8 cellular contexts compared by ENCODE assay signal in the genomic region with DNA sequence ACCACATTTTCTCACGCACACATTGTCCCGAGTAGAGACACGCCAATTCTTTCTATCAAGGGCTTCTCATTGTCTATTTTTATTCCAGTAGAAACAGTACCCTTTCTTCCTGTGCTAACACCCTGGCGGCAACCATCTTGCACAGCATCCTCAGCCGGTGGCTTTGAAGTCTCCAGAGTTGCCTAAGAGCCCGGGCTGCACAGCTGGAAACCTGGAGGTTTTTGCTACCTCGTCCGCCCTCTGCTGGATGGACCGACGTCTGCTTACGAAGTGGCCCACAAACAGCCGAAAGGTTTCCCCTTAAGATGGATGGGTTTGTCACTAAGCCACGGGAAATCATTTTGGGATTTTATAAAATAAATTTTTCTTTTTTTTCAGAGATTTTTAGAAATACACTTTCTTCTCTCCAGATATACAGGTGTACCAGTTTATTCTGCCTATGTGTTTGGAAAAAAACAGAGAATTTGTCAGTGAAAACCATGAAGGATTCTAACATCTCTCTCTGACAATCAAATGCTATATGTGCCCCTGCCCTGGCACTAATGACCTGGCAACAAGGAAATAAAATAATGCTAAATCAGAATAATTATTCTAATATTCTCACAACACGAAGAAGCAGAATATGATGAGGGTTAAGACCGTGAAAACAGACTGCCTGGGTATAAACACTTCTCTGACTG.
DNase-seq lines count a peak whose midpoint lies in the region; ATAC-seq and TF ChIP-seq lines count a peak whose summit lies in the region.

No MANE protein-coding gene starts in this region.

- H3K9me3 Mint-ChIP-seq in natural killer cell treated with Interleukin-12 subunit alpha and Interleukin-12 subunit beta and Interleukin-15 and Interleukin-18, amount 100 ng/mL, for 72 hours = no peaks in the 10 kb centered on the region
- no peaks in the 10 kb centered on the region for H3K9me3 Mint-ChIP-seq in stimulated activated naive CD8-positive, alpha-beta T cell treated with anti-CD3 and anti-CD28 coated beads, Interleukin-15, amount 100 ng/mL, for 72 hours

- H3K36me3 Mint-ChIP-seq in natural killer cell treated with Interleukin-12 subunit alpha and Interleukin-12 subunit beta and Interleukin-15 and Interleukin-18, amount 100 ng/mL, for 72 hours = no peaks in the 10 kb centered on the region

- H3K4me1 Mint-ChIP-seq in natural killer cell treated with Interleukin-12 subunit alpha and Interleukin-12 subunit beta and Interleukin-15 and Interleukin-18, amount 100 ng/mL, for 72 hours (ENCODE audit: low read depth in 2 of 2) = no peaks in the 10 kb centered on the region
- H3K4me1 Mint-ChIP-seq in stimulated activated naive CD8-positive, alpha-beta T cell treated with anti-CD3 and anti-CD28 coated beads, Interleukin-15, amount 100 ng/mL, for 72 hours = peaks cover 5% of the 10 kb centered on the region

- no peak overlapping the region for H3K27ac Mint-ChIP-seq in natural killer cell treated with Interleukin-12 subunit alpha and Interleukin-12 subunit beta and Interleukin-15 and Interleukin-18, amount 100 ng/mL, for 72 hours
- no peak overlapping the region for H3K27ac Mint-ChIP-seq in stimulated activated naive CD8-positive, alpha-beta T cell treated with anti-CD3 and anti-CD28 coated beads, Interleukin-15, amount 100 ng/mL, for 72 hours

- no peaks in the 10 kb centered on the region for H3K9me3 ChIP-seq in esophagus squamous epithelium

- peak; percentile 93 for ATAC-seq in GM21390 (IDR thresholded peaks at IDR 0.05; ENCODE audit: unreplicated experiment)
- peak; percentile 76 to 77 for ATAC-seq in natural killer cell treated with Interleukin-12 subunit alpha and Interleukin-12 subunit beta and Interleukin-15 and Interleukin-18, amount 100 ng/mL, for 72 hours
- peak; percentile 97 for ATAC-seq in stimulated activated naive CD8-positive, alpha-beta T cell treated with anti-CD3 and anti-CD28 coated beads, Interleukin-15, amount 100 ng/mL, for 72 hours

- no peak overlapping the region for H3K4me3 Mint-ChIP-seq in natural killer cell treated with Interleukin-12 subunit alpha and Interleukin-12 subunit beta and Interleukin-15 and Interleukin-18, amount 100 ng/mL, for 72 hours
- no peak overlapping the region for H3K4me3 Mint-ChIP-seq in stimulated activated naive CD8-positive, alpha-beta T cell treated with anti-CD3 and anti-CD28 coated beads, Interleukin-15, amount 100 ng/mL, for 72 hours

- no peak for TF ChIP-seq POLR2A in esophagus squamous epithelium (IDR thresholded peaks at IDR 0.05)

- peak in 5 of 6 experiments; percentile 29 to 82 (median 72) for TF ChIP-seq CTCF in esophagus squamous epithelium (IDR thresholded peaks at IDR 0.05)

- H3K4me1 ChIP-seq in esophagus squamous epithelium = no peaks in the 10 kb centered on the region

- H3K36me3 ChIP-seq in esophagus squamous epithelium = no peaks in the 10 kb centered on the region

- no peak overlapping the region for H3K27ac ChIP-seq in esophagus squamous epithelium

- 15 to 20% methylated on average over 14 to 15 of the region's 15 CpGs for WGBS in esophagus squamous epithelium, 2 donors

- peaks cover 0 to 10% (median 0%) of the 10 kb centered on the region in 4 donors for H3K27me3 ChIP-seq in esophagus squamous epithelium

- intact Hi-C loops in esophagus squamous epithelium (cut with DNase I) = no loop called here

- peaks cover 21 to 44% of the 10 kb centered on the region in 2 donors for H3K27me3 Mint-ChIP-seq in natural killer cell treated with Interleukin-12 subunit alpha and Interleukin-12 subunit beta and Interleukin-15 and Interleukin-18, amount 100 ng/mL, for 72 hours
- H3K27me3 Mint-ChIP-seq in stimulated activated naive CD8-positive, alpha-beta T cell treated with anti-CD3 and anti-CD28 coated beads, Interleukin-15, amount 100 ng/mL, for 72 hours = peaks cover 17% of the 10 kb centered on the region

- DNase-seq in Caki2 (ENCODE audit: low read depth) = peak; percentile 48
- peak; percentile 27 for DNase-seq in HuH-7.5 (ENCODE audit: low spot score)
- DNase-seq in OCI-M1 (lab: John Stamatoyannopoulos, UW) = peak; percentile 90
- peak; percentile 57 for DNase-seq in activated T-cell treated with anti-CD3 and anti-CD28 coated beads for 24 hours (ENCODE audit: low read depth)
- no peak for DNase-seq in esophagus squamous epithelium (lab: John Stamatoyannopoulos, UW)
- peak; percentile 66 for DNase-seq in natural killer cell treated with Interleukin-12 subunit alpha and Interleukin-12 subunit beta and Interleukin-15 and Interleukin-18, amount 100 ng/mL, for 72 hours (ENCODE audit: low spot score)
- peak; percentile 56 to 69 for DNase-seq in stimulated activated naive CD8-positive, alpha-beta T cell treated with anti-CD3 and anti-CD28 coated beads, Interleukin-15, amount 100 ng/mL, for 72 hours

- H3K4me3 ChIP-seq in esophagus squamous epithelium = no peak overlapping the region

- in situ Hi-C loops in Caki2 (cut with HindIII; ENCODE audit: low pct_unique_long_range_greater_than_20kb, low sequenced_read_pairs) = no loop called here
